In genomic region chr17:65122836-65123756, GRCh38 we compare ENCODE assay signal across 1 cellular context.
TF ChIP-seq lines count a peak whose summit lies in the region.

No MANE protein-coding gene starts in this region.

TF ChIP-seq in HepG2, 621 proteins besides CTCF, POLR2A, EP300 and RAD21 (continued from another document):
- TF ChIP-seq, protein P1, sequence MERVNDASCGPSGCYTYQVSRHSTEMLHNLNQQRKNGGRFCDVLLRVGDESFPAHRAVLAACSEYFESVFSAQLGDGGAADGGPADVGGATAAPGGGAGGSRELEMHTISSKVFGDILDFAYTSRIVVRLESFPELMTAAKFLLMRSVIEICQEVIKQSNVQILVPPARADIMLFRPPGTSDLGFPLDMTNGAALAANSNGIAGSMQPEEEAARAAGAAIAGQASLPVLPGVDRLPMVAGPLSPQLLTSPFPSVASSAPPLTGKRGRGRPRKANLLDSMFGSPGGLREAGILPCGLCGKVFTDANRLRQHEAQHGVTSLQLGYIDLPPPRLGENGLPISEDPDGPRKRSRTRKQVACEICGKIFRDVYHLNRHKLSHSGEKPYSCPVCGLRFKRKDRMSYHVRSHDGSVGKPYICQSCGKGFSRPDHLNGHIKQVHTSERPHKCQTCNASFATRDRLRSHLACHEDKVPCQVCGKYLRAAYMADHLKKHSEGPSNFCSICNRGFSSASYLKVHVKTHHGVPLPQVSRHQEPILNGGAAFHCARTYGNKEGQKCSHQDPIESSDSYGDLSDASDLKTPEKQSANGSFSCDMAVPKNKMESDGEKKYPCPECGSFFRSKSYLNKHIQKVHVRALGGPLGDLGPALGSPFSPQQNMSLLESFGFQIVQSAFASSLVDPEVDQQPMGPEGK (CRISPR knock-in tag; IDR thresholded peaks at IDR 0.05): peak; percentile 45
- TF ChIP-seq, protein P2, sequence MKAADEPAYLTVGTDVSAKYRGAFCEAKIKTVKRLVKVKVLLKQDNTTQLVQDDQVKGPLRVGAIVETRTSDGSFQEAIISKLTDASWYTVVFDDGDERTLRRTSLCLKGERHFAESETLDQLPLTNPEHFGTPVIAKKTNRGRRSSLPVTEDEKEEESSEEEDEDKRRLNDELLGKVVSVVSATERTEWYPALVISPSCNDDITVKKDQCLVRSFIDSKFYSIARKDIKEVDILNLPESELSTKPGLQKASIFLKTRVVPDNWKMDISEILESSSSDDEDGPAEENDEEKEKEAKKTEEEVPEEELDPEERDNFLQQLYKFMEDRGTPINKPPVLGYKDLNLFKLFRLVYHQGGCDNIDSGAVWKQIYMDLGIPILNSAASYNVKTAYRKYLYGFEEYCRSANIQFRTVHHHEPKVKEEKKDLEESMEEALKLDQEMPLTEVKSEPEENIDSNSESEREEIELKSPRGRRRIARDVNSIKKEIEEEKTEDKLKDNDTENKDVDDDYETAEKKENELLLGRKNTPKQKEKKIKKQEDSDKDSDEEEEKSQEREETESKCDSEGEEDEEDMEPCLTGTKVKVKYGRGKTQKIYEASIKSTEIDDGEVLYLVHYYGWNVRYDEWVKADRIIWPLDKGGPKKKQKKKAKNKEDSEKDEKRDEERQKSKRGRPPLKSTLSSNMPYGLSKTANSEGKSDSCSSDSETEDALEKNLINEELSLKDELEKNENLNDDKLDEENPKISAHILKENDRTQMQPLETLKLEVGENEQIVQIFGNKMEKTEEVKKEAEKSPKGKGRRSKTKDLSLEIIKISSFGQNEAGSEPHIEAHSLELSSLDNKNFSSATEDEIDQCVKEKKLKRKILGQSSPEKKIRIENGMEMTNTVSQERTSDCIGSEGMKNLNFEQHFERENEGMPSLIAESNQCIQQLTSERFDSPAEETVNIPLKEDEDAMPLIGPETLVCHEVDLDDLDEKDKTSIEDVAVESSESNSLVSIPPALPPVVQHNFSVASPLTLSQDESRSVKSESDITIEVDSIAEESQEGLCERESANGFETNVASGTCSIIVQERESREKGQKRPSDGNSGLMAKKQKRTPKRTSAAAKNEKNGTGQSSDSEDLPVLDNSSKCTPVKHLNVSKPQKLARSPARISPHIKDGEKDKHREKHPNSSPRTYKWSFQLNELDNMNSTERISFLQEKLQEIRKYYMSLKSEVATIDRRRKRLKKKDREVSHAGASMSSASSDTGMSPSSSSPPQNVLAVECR (CRISPR knock-in tag; IDR thresholded peaks at IDR 0.05; ENCODE audit: borderline replicate concordance): peak; percentile 58; the same call in 1 of the 2 replicates
- TF ChIP-seq NFKBIZ (CRISPR knock-in tag; IDR thresholded peaks at IDR 0.05) (no peak; the same call in 1 of the 2 replicates), ADNP (CRISPR knock-in tag; IDR thresholded peaks at IDR 0.05) (no peak), ZBTB44 (CRISPR knock-in tag; IDR thresholded peaks at IDR 0.05) (no peak), PHF5A (CRISPR knock-in tag; IDR thresholded peaks at IDR 0.05; ENCODE audit: low read depth, unreplicated experiment) (peak; percentile 21), SIN3A (IDR thresholded peaks at IDR 0.05; ENCODE audit: borderline replicate concordance, low read depth, low read length) (no peak)
- TF ChIP-seq, protein P3, sequence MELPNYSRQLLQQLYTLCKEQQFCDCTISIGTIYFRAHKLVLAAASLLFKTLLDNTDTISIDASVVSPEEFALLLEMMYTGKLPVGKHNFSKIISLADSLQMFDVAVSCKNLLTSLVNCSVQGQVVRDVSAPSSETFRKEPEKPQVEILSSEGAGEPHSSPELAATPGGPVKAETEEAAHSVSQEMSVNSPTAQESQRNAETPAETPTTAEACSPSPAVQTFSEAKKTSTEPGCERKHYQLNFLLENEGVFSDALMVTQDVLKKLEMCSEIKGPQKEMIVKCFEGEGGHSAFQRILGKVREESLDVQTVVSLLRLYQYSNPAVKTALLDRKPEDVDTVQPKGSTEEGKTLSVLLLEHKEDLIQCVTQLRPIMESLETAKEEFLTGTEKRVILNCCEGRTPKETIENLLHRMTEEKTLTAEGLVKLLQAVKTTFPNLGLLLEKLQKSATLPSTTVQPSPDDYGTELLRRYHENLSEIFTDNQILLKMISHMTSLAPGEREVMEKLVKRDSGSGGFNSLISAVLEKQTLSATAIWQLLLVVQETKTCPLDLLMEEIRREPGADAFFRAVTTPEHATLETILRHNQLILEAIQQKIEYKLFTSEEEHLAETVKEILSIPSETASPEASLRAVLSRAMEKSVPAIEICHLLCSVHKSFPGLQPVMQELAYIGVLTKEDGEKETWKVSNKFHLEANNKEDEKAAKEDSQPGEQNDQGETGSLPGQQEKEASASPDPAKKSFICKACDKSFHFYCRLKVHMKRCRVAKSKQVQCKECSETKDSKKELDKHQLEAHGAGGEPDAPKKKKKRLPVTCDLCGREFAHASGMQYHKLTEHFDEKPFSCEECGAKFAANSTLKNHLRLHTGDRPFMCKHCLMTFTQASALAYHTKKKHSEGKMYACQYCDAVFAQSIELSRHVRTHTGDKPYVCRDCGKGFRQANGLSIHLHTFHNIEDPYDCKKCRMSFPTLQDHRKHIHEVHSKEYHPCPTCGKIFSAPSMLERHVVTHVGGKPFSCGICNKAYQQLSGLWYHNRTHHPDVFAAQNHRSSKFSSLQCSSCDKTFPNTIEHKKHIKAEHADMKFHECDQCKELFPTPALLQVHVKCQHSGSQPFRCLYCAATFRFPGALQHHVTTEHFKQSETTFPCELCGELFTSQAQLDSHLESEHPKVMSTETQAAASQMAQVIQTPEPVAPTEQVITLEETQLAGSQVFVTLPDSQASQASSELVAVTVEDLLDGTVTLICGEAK (IDR thresholded peaks at IDR 0.05): peak; percentile 43; the same call in 1 of the 2 replicates
- TF ChIP-seq, protein P3 (CRISPR knock-in tag; IDR thresholded peaks at IDR 0.05): peak; percentile 61
TF ChIP-seq in HepG2: peak in this region for 189.
